25 cellular contexts compared by ENCODE assay signal in the genomic region with DNA sequence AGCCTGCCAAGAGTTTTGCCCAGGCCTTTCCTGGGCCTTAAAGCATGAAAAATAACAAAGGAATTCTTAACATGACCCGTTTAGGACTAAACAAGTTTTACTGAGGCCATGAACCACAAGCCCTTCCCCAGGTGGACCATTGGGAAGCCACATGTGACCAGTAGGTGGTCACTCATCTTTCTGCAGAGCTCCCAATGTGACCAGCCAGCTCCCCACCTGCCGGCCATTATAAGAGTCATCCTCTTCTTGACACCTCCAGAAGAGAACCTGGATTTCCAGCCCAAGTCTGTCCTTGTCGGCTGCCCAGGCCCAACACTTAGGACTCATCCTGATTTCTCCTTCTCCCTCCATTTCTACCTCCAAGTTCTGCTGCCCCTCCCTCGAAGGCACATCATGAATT.
DNase-seq lines count a peak whose midpoint lies in the region; ATAC-seq lines count a peak whose summit lies in the region.
"Had no signal": no experiment of that assay in that cellular context is flagged by ENCODE, and none has a peak within 500 bp of the region (broad histone marks: within the 10 kb centered on the region; RNA-seq: fewer than 3 reads in every experiment).

No MANE protein-coding gene starts in this region.

- H3K4me3 Mint-ChIP-seq in activated naive CD4-positive, alpha-beta T cell treated with anti-CD3 and anti-CD28 coated beads, Interleukin-2, amount 50 U/mL, for 24 hours, result no peak overlapping the region
- H3K4me3 Mint-ChIP-seq in IgD-negative memory B cell, result peak overlapping the region in 1 of 4 donors; percentile 17
- H3K4me3 Mint-ChIP-seq in dendritic cell treated with granulocyte-macrophage colony-stimulating factor and Interleukin-4, amounts not matched to agents 40 ng/mL and 50 ng/mL, for 4 days, result no peak overlapping the region
- H3K4me3 Mint-ChIP-seq: activated T-helper 1 cell treated with anti-CD3 and anti-CD28 coated beads, Interleukin-12 subunit alpha, Interleukin-12 subunit beta, Interleukin-2, Interleukin-4 antibody, amounts not matched to agents 30 ng/mL and 10 ng/mL and 1 ng/mL, durations not matched to agents 14 hours and 24 hours and 36 hours; mesothelial cell of epicardium; nephron had no signal

- H3K9me3 Mint-ChIP-seq in activated naive CD4-positive, alpha-beta T cell treated with anti-CD3 and anti-CD28 coated beads, Interleukin-2, amount 50 U/mL, for 24 hours, result no peaks in the 10 kb centered on the region
- no peaks in the 10 kb centered on the region for H3K9me3 Mint-ChIP-seq in IgD-negative memory B cell
- H3K9me3 Mint-ChIP-seq in dendritic cell treated with granulocyte-macrophage colony-stimulating factor and Interleukin-4, amounts not matched to agents 40 ng/mL and 50 ng/mL, for 4 days, result no peaks in the 10 kb centered on the region
- H3K9me3 Mint-ChIP-seq: activated T-helper 1 cell treated with anti-CD3 and anti-CD28 coated beads, Interleukin-12 subunit alpha, Interleukin-12 subunit beta, Interleukin-2, Interleukin-4 antibody, amounts not matched to agents 30 ng/mL and 10 ng/mL and 1 ng/mL, durations not matched to agents 14 hours and 24 hours and 36 hours; mesothelial cell of epicardium; nephron had no signal

- ATAC-seq in sciatic nerve (no peak), HG02884 (IDR thresholded peaks at IDR 0.05; ENCODE audit: unreplicated experiment) (no peak)
- ATAC-seq: left lung had no signal

- H3K27me3 Mint-ChIP-seq in activated naive CD4-positive, alpha-beta T cell treated with anti-CD3 and anti-CD28 coated beads, Interleukin-2, amount 50 U/mL, for 24 hours, result no peaks in the 10 kb centered on the region
- H3K27me3 Mint-ChIP-seq in IgD-negative memory B cell, result no peaks in the 10 kb centered on the region
- H3K27me3 Mint-ChIP-seq in dendritic cell treated with granulocyte-macrophage colony-stimulating factor and Interleukin-4, amounts not matched to agents 40 ng/mL and 50 ng/mL, for 4 days, result peaks cover 3% of the 10 kb centered on the region

- intact Hi-C loops in dendritic cell treated with granulocyte-macrophage colony-stimulating factor and Interleukin-4, amounts not matched to agents 40 ng/mL and 50 ng/mL, for 4 days (cut with micrococcal nuclease), result no loop called here
- intact Hi-C loops in sciatic nerve (cut with DNase I), result no loop called here

- H3K36me3 Mint-ChIP-seq in activated naive CD4-positive, alpha-beta T cell treated with anti-CD3 and anti-CD28 coated beads, Interleukin-2, amount 50 U/mL, for 24 hours, result peaks cover 5% of the 10 kb centered on the region
- H3K36me3 Mint-ChIP-seq in IgD-negative memory B cell, result no peaks in the 10 kb centered on the region
- peaks cover 69% of the 10 kb centered on the region for H3K36me3 Mint-ChIP-seq in dendritic cell treated with granulocyte-macrophage colony-stimulating factor and Interleukin-4, amounts not matched to agents 40 ng/mL and 50 ng/mL, for 4 days (ENCODE audit: low read depth)

- no peak for DNase-seq in activated naive CD4-positive, alpha-beta T cell treated with anti-CD3 and anti-CD28 coated beads, Interleukin-2, amount 50 U/mL, for 16 hours
- DNase-seq in sciatic nerve (ENCODE audit: low spot score), result peak; percentile 27
- no peak for DNase-seq in NCI-H748 (lab: John Stamatoyannopoulos, UW; ENCODE audit: unreplicated experiment)
- DNase-seq: brain microvascular endothelial cell; DMS 273 treated with DMSO at 0.1 percent for 48 hours; effector CD4-positive, alpha-beta T cell; EL; HCEC 1CT; KG1; MG63; NCI-H1417; NCI-H2081 treated with DMSO at 0.1 percent for 48 hours; NCI-H345; NCI-H748 treated with DMSO at 0.1 percent for 48 hours; SJCRH30; stimulated activated CD4-positive, alpha-beta T cell treated with anti-CD3 and anti-CD28 coated beads, Interleukin-2, amount 100 ng/mL, for 48 hours; testis had no signal

- peak overlapping the region; percentile 88 for H3K27ac Mint-ChIP-seq in activated naive CD4-positive, alpha-beta T cell treated with anti-CD3 and anti-CD28 coated beads, Interleukin-2, amount 50 U/mL, for 24 hours
- H3K27ac Mint-ChIP-seq in IgD-negative memory B cell, result peak overlapping the region in 2 of 3 donors; percentile 56 to 94
- H3K27ac Mint-ChIP-seq in dendritic cell treated with granulocyte-macrophage colony-stimulating factor and Interleukin-4, amounts not matched to agents 40 ng/mL and 50 ng/mL, for 4 days, result peak overlapping the region; percentile 33
- H3K27ac Mint-ChIP-seq: mesothelial cell of epicardium, nephron had no signal

- peaks cover 31% of the 10 kb centered on the region for H3K4me1 Mint-ChIP-seq in activated naive CD4-positive, alpha-beta T cell treated with anti-CD3 and anti-CD28 coated beads, Interleukin-2, amount 50 U/mL, for 24 hours
- peaks cover 13 to 19% (median 17%) of the 10 kb centered on the region in 3 donors for H3K4me1 Mint-ChIP-seq in IgD-negative memory B cell
- H3K4me1 Mint-ChIP-seq in dendritic cell treated with granulocyte-macrophage colony-stimulating factor and Interleukin-4, amounts not matched to agents 40 ng/mL and 50 ng/mL, for 4 days (ENCODE audit: low read depth), result peaks cover 49% of the 10 kb centered on the region

Comparison
In these comparisons a context has a peak if more than half of its experiments do, and no peak if none do; other contexts are left out.
1. H3K27ac Mint-ChIP-seq: peak in every context shown above with its lines; median percentile 88 in activated naive CD4-positive, alpha-beta T cell treated with anti-CD3 and anti-CD28 coated beads, Interleukin-2, amount 50 U/mL, for 24 hours; 75 in IgD-negative memory B cell; 33 in dendritic cell treated with granulocyte-macrophage colony-stimulating factor and Interleukin-4, amounts not matched to agents 40 ng/mL and 50 ng/mL, for 4 days.